Comparison of ENCODE assay signal across 22 cellular contexts in genomic region chr12:109247831-109248654, GRCh38.
A peak's percentile ranks its signal among the peaks of the same experiment; 100 is the strongest.
DNase-seq lines count a peak whose midpoint lies in the region; ATAC-seq and TF ChIP-seq lines count a peak whose summit lies in the region.
"Had no signal": no experiment of that assay in that cellular context is flagged by ENCODE, and none has a peak within 500 bp of the region (broad histone marks: within the 10 kb centered on the region; RNA-seq: fewer than 3 reads in every experiment).

No MANE protein-coding gene starts in this region.

- peaks cover 0 to 12% (median 0%) of the 10 kb centered on the region in 6 donors for H3K4me1 ChIP-seq in spleen
- no peaks in the 10 kb centered on the region for H3K4me1 ChIP-seq in smooth muscle cell (ENCODE audit: low read depth)
- no peaks in the 10 kb centered on the region for H3K4me1 ChIP-seq in PC-3 (ENCODE audit: insufficient read depth, low read length)
- H3K4me1 ChIP-seq: tibial nerve had no signal

- H3K9me2 ChIP-seq in PC-3 (replicated peaks; ENCODE audit: low read length), result no peaks in the 10 kb centered on the region

- POLR2A ChIA-PET in PC-3 (lab: Charles Lee; ENCODE audit: unreplicated experiment), result no interaction called here

- H2AFZ ChIP-seq in smooth muscle cell (ENCODE audit: low read depth) (no peak overlapping the region), PC-3 (ENCODE audit: low read length) (no peak overlapping the region)

- H3K27ac ChIP-seq in spleen (no peak overlapping the region), smooth muscle cell (ENCODE audit: low read depth) (no peak overlapping the region), PC-3 (ENCODE audit: low read length) (no peak overlapping the region)
- H3K27ac ChIP-seq: BLaER1 treated with 17β-estradiol and CSF1 and Interleukin-3, amounts not matched to agents 10 nM and 100 nM; tibial nerve had no signal

- H3K4me2 ChIP-seq in smooth muscle cell (no peak overlapping the region), PC-3 (ENCODE audit: low read length) (no peak overlapping the region)
- H3K4me2 ChIP-seq: BLaER1 treated with 17β-estradiol and CSF1 and Interleukin-3, amounts not matched to agents 10 nM and 100 nM had no signal

- intact Hi-C loops in spleen (cut with DNase I; ENCODE audit: low total_unique reads) (no loop called here), PC-3 (cut with micrococcal nuclease) (no loop called here)

- ATAC-seq in left lobe of liver (peak; percentile 80), PC-3 (no peak), HG03520 (IDR thresholded peaks at IDR 0.05; ENCODE audit: unreplicated experiment) (no peak)
- ATAC-seq: left ventricle myocardium superior; naive thymus-derived CD8-positive, alpha-beta T cell; SK-N-SH treated with all-trans-retinoic acid at 6 μM for 48 hours had no signal

- H3K9ac ChIP-seq in smooth muscle cell (ENCODE audit: low read depth), result no peak overlapping the region
- H3K9ac ChIP-seq in PC-3 (ENCODE audit: low read length), result no peak overlapping the region
- H3K9ac ChIP-seq: BLaER1 treated with 17β-estradiol and CSF1 and Interleukin-3, amounts not matched to agents 10 nM and 100 nM had no signal

- WGBS in spleen, 5 donors, result 83 to 91% (median 85%) methylated on average over 9 of the region's 9 CpGs
- WGBS in smooth muscle cell (ENCODE audit: low lambda C conversion rate), result 89% methylated on average over 9 of the region's 9 CpGs

- H3K27me3 ChIP-seq in spleen (replicated peaks in 1 of 7), result no peaks in the 10 kb centered on the region
- H3K27me3 ChIP-seq in smooth muscle cell (ENCODE audit: low read depth), result no peaks in the 10 kb centered on the region
- H3K27me3 ChIP-seq in PC-3 (ENCODE audit: low read length), result no peaks in the 10 kb centered on the region
- H3K27me3 ChIP-seq: BLaER1 treated with 17β-estradiol and CSF1 and Interleukin-3, amounts not matched to agents 10 nM and 100 nM; MG63; tibial nerve had no signal

- DNase-seq in DMS53 treated with DMSO at 0.1 percent for 48 hours (lab: John Stamatoyannopoulos, UW; ENCODE audit: unreplicated experiment), result peak; percentile 40
- DNase-seq in SW480 (ENCODE audit: low spot score), result peak; percentile 16
- peak; percentile 82 for DNase-seq in left lobe of liver (ENCODE audit: low spot score)
- peak; percentile 23 for DNase-seq in spleen
- DNase-seq in smooth muscle cell (lab: John Stamatoyannopoulos, UW; ENCODE audit: unreplicated experiment), result no peak
- no peak for DNase-seq in PC-3
- DNase-seq: activated CD4-positive, alpha-beta T cell treated with anti-CD3 and anti-CD28 coated beads for 4 hours; activated effector memory CD4-positive, alpha-beta T cell treated with anti-CD3 and anti-CD28 coated beads, Interleukin-2, amount 50 U/mL, for 16 hours; central memory CD4-positive, alpha-beta T cell; dermis blood vessel endothelial cell; left ventricle myocardium superior; MG63; naive thymus-derived CD8-positive, alpha-beta T cell; NCI-H2081 treated with DMSO at 0.1 percent for 48 hours; NCI-H226; NCI-H774; occipital lobe; stimulated activated CD4-positive, alpha-beta T cell treated with anti-CD3 and anti-CD28 coated beads, Interleukin-2, amount 100 ng/mL, for 24 hours had no signal

- H3K36me3 ChIP-seq in spleen, result peaks cover 0 to 94% (median 22%) of the 10 kb centered on the region in 6 donors
- no peaks in the 10 kb centered on the region for H3K36me3 ChIP-seq in smooth muscle cell (ENCODE audit: low read depth)
- peaks cover 7% of the 10 kb centered on the region; the same call in 1 of the 2 replicates for H3K36me3 ChIP-seq in PC-3 (ENCODE audit: low read depth, low read length)
- H3K36me3 ChIP-seq: MG63 had no signal

- no peaks in the 10 kb centered on the region for H3K79me2 ChIP-seq in smooth muscle cell (ENCODE audit: low read depth)
- H3K79me2 ChIP-seq in PC-3 (ENCODE audit: low read length), result no peaks in the 10 kb centered on the region

- CTCF ChIA-PET in PC-3 (lab: Charles Lee), result no interaction called here

- peaks cover 0 to 6% (median 2%) of the 10 kb centered on the region in 8 donors for H3K9me3 ChIP-seq in spleen
- H3K9me3 ChIP-seq in smooth muscle cell (replicated peaks; ENCODE audit: low read depth), result no peaks in the 10 kb centered on the region
- no peaks in the 10 kb centered on the region for H3K9me3 ChIP-seq in PC-3 (ENCODE audit: low read length)
- H3K9me3 ChIP-seq: MG63 had no signal

- no TSS peak for BruUV-seq in PC-3 (replicated peaks; lab: Mats Ljungman, UMichigan)

- TF ChIP-seq CTCF in spleen (IDR thresholded peaks at IDR 0.05 in 8 of 11, conservative IDR thresholded peaks at IDR 0.05 in 3 of 11) (no peak), smooth muscle cell (IDR thresholded peaks at IDR 0.05; ENCODE audit: borderline replicate concordance, insufficient read depth, poor library complexity, severe bottlenecking) (no peak), PC-3 (conservative IDR thresholded peaks at IDR 0.05; ENCODE audit: low read depth, low read length) (no peak)

- H3F3A ChIP-seq in smooth muscle cell (ENCODE audit: low read depth) (no peaks in the 10 kb centered on the region), PC-3 (ENCODE audit: low read length, unreplicated experiment) (no peaks in the 10 kb centered on the region)

- H3K4me3 ChIP-seq in spleen (no peak overlapping the region), smooth muscle cell (no peak overlapping the region), PC-3 (ENCODE audit: low read length) (no peak overlapping the region)
- H3K4me3 ChIP-seq: BLaER1 treated with 17β-estradiol and CSF1 and Interleukin-3, amounts not matched to agents 10 nM and 100 nM; MG63; tibial nerve had no signal

- TF ChIP-seq POLR2A in spleen (IDR thresholded peaks at IDR 0.05), result no peak

- H4K20me1 ChIP-seq in smooth muscle cell (ENCODE audit: low read depth) (no peaks in the 10 kb centered on the region), PC-3 (ENCODE audit: low read length) (no peaks in the 10 kb centered on the region)
- H4K20me1 ChIP-seq: BLaER1 treated with 17β-estradiol and CSF1 and Interleukin-3, amounts not matched to agents 10 nM and 100 nM had no signal

Comparison
In these comparisons a context has a peak if more than half of its experiments do, and no peak if none do; other contexts are left out.
1. DNase-seq: peak in DMS53 treated with DMSO at 0.1 percent for 48 hours (single experiment), SW480 (single experiment), left lobe of liver (single experiment) and spleen (single experiment); none in smooth muscle cell (single experiment) and PC-3 (single experiment).